In genomic region chr18:51279367-51279984, GRCh38 we compare ENCODE assay signal across 1 cellular context.
A peak's percentile ranks its signal among the peaks of the same experiment; 100 is the strongest.
TF ChIP-seq lines count a peak whose summit lies in the region.

No MANE protein-coding gene starts in this region.

TF ChIP-seq in HepG2, 621 proteins besides CTCF, POLR2A, EP300 and RAD21 (continued from another document and continues in another):
- TF ChIP-seq UBTF (CRISPR knock-in tag; IDR thresholded peaks at IDR 0.05) (no peak), MAZ (IDR thresholded peaks at IDR 0.05; ENCODE audit: borderline replicate concordance, low read depth, low read length) (no peak), MAZ (CRISPR knock-in tag; IDR thresholded peaks at IDR 0.05; ENCODE audit: low read depth) (0 out of 2 replicates have a peak, but pooled peaks have one; percentile 27), ARNT (IDR thresholded peaks at IDR 0.05) (no peak), KLF16 (CRISPR knock-in tag; IDR thresholded peaks at IDR 0.05) (no peak), MED1 (CRISPR knock-in tag; IDR thresholded peaks at IDR 0.05) (peak; percentile 64; the same call in 1 of the 2 replicates), ESRRA (CRISPR knock-in tag; IDR thresholded peaks at IDR 0.05; ENCODE audit: low read depth) (peak; percentile 98), SIX4 (CRISPR knock-in tag; IDR thresholded peaks at IDR 0.05) (0 out of 2 replicates have a peak, but pooled peaks have one; percentile 32), ELK4 (CRISPR knock-in tag; IDR thresholded peaks at IDR 0.05; ENCODE audit: borderline replicate concordance) (no peak), DNMT1 (CRISPR knock-in tag; IDR thresholded peaks at IDR 0.05) (no peak), HOMEZ (CRISPR knock-in tag; IDR thresholded peaks at IDR 0.05; ENCODE audit: low read depth) (no peak), REPIN1 (CRISPR knock-in tag; IDR thresholded peaks at IDR 0.05; ENCODE audit: borderline replicate concordance, low read depth) (peak; percentile 64; the same call in 1 of the 2 replicates), ZNF136 (CRISPR knock-in tag; IDR thresholded peaks at IDR 0.05; ENCODE audit: low read depth) (no peak), TEAD3 (CRISPR knock-in tag; optimal IDR thresholded peaks at IDR 0.05; ENCODE audit: borderline replicate concordance) (peak; percentile 96), PATZ1 (CRISPR knock-in tag; IDR thresholded peaks at IDR 0.05) (0 out of 2 replicates have a peak, but pooled peaks have one; percentile 23), ZNF235 (CRISPR knock-in tag; IDR thresholded peaks at IDR 0.05; ENCODE audit: borderline replicate concordance) (no peak), SMARCC2 (IDR thresholded peaks at IDR 0.05) (no peak), KDM4B (CRISPR knock-in tag; IDR thresholded peaks at IDR 0.05) (no peak), NFIC (IDR thresholded peaks at IDR 0.05; ENCODE audit: low read length) (peak; percentile 53; the same call in 1 of the 2 replicates), FOXJ3 (CRISPR knock-in tag; IDR thresholded peaks at IDR 0.05; ENCODE audit: borderline replicate concordance) (peak; percentile 82; the same call in 1 of the 2 replicates), CHCHD3 (CRISPR knock-in tag; IDR thresholded peaks at IDR 0.05) (no peak), ZNF512B (CRISPR knock-in tag; IDR thresholded peaks at IDR 0.05; ENCODE audit: borderline replicate concordance) (no peak), ZMYM2 (CRISPR knock-in tag; IDR thresholded peaks at IDR 0.05) (peak; percentile 86), NONO (IDR thresholded peaks at IDR 0.05) (no peak), NONO (CRISPR knock-in tag; conservative IDR thresholded peaks at IDR 0.05) (no peak), ZKSCAN8 (CRISPR knock-in tag; IDR thresholded peaks at IDR 0.05; ENCODE audit: borderline replicate concordance) (no peak), ZFP36L2 (CRISPR knock-in tag; IDR thresholded peaks at IDR 0.05) (no peak), ADNP (CRISPR knock-in tag; IDR thresholded peaks at IDR 0.05) (peak; percentile 80), TRAFD1 (CRISPR knock-in tag; IDR thresholded peaks at IDR 0.05; ENCODE audit: borderline replicate concordance) (no peak), KDM6A (CRISPR knock-in tag; IDR thresholded peaks at IDR 0.05; ENCODE audit: low read depth) (peak; percentile 66; the same call in 1 of the 2 replicates), SALL1 (CRISPR knock-in tag; IDR thresholded peaks at IDR 0.05) (peak; percentile 84), ZNF121 (CRISPR knock-in tag; IDR thresholded peaks at IDR 0.05) (peak; percentile 90), SIX1 (CRISPR knock-in tag; IDR thresholded peaks at IDR 0.05; ENCODE audit: borderline replicate concordance) (peak; percentile 73), KLF6 (CRISPR knock-in tag; IDR thresholded peaks at IDR 0.05) (no peak), MEIS1 (CRISPR knock-in tag; IDR thresholded peaks at IDR 0.05; ENCODE audit: borderline replicate concordance) (no peak), MATR3 (CRISPR knock-in tag; IDR thresholded peaks at IDR 0.05) (no peak), ZNF33B (CRISPR knock-in tag; IDR thresholded peaks at IDR 0.05) (0 out of 2 replicates have a peak, but pooled peaks have one; percentile 34), ZNF790 (CRISPR knock-in tag; IDR thresholded peaks at IDR 0.05; ENCODE audit: borderline replicate concordance) (no peak), ZNF550 (CRISPR knock-in tag; IDR thresholded peaks at IDR 0.05; ENCODE audit: borderline replicate concordance) (no peak), ZNF230 (CRISPR knock-in tag; IDR thresholded peaks at IDR 0.05) (no peak), ZNF768 (CRISPR knock-in tag; IDR thresholded peaks at IDR 0.05) (no peak), TBP (CRISPR knock-in tag; IDR thresholded peaks at IDR 0.05) (no peak), KLF12 (CRISPR knock-in tag; IDR thresholded peaks at IDR 0.05; ENCODE audit: borderline replicate concordance) (no peak), GATA4 (IDR thresholded peaks at IDR 0.05; ENCODE audit: borderline replicate concordance, low read depth) (no peak), ZFP82 (CRISPR knock-in tag; IDR thresholded peaks at IDR 0.05; ENCODE audit: borderline replicate concordance) (no peak), PHF8 (CRISPR knock-in tag; IDR thresholded peaks at IDR 0.05) (no peak), LCORL (IDR thresholded peaks at IDR 0.05) (no peak), LCORL (CRISPR knock-in tag; IDR thresholded peaks at IDR 0.05) (peak; percentile 54; the same call in 1 of the 2 replicates), TFAP4 (IDR thresholded peaks at IDR 0.05; ENCODE audit: borderline replicate concordance, low read depth) (no peak), E2F1 (CRISPR knock-in tag; IDR thresholded peaks at IDR 0.05) (no peak), ZNF124 (CRISPR knock-in tag; IDR thresholded peaks at IDR 0.05) (peak; percentile 45; the same call in 1 of the 2 replicates), MIER3 (CRISPR knock-in tag; IDR thresholded peaks at IDR 0.05; ENCODE audit: borderline replicate concordance) (no peak), ZNF841 (CRISPR knock-in tag; IDR thresholded peaks at IDR 0.05; ENCODE audit: borderline replicate concordance) (no peak), SP1 (IDR thresholded peaks at IDR 0.05) (no peak), SP1 (CRISPR knock-in tag; IDR thresholded peaks at IDR 0.05) (no peak), ZNF331 (CRISPR knock-in tag; IDR thresholded peaks at IDR 0.05) (peak; percentile 42; the same call in 1 of the 2 replicates), ZBTB2 (CRISPR knock-in tag; IDR thresholded peaks at IDR 0.05; ENCODE audit: low read depth) (no peak)
